In genomic region chrX:49244207-49244606, GRCh38 we compare ENCODE assay signal across 1 cellular context.
TF ChIP-seq lines count a peak whose summit lies in the region.

No MANE protein-coding gene starts in this region.

TF ChIP-seq in K562, 482 proteins besides CTCF, POLR2A, EP300 and RAD21 (continued from another document):
- TF ChIP-seq HBP1 (CRISPR knock-in tag; IDR thresholded peaks at IDR 0.05) = 0 out of 2 replicates have a peak, but pooled peaks have one; percentile 79
- no peak for TF ChIP-seq MCM2 (IDR thresholded peaks at IDR 0.05; ENCODE audit: low read depth)
- TF ChIP-seq PRDM10 (IDR thresholded peaks at IDR 0.05; ENCODE audit: partially characterized antibody) = peak; percentile 38
